13 cellular contexts compared by ENCODE assay signal in the genomic region with DNA sequence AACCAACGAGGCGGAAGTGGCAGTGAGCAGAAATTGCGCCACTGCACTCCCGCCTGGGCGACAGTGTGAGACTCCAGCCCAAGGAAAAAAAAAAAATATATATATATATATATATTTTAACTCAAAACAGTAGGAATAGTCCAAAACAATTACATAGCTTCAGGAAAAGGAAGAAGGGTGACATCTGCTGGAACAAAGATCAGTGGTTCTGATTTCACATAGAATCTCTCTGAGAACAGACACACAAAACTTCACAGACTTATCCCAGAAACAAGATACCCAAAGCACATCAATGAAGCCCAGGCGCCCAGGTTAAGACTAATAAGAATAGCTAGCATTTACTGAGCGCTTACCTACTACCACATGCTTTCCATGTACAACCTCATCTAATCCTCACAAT. TPM values are rescaled to one million over a fixed set of nuclear protein-coding genes. Genes with fewer than 3 reads are reported as not detected.
DNase-seq lines count a peak whose midpoint lies in the region; TF ChIP-seq lines count a peak whose summit lies in the region.
"Had no signal": no experiment of that assay in that cellular context is flagged by ENCODE, and none has a peak within 500 bp of the region (broad histone marks: within the 10 kb centered on the region; RNA-seq: fewer than 3 reads in every experiment).

No MANE protein-coding gene starts in this region.

- H2BK15ac ChIP-seq in mesendoderm (replicated peaks; ENCODE audit: low read depth), result no peak overlapping the region

- H3K4me2 ChIP-seq in mesendoderm (ENCODE audit: low read length), result no peak overlapping the region

- no peak overlapping the region for H2AK5ac ChIP-seq in mesendoderm (ENCODE audit: low read length)

- H2BK120ac ChIP-seq in mesendoderm (ENCODE audit: low read depth, low read length), result no peak overlapping the region

- no peak overlapping the region for H4K8ac ChIP-seq in mesendoderm (ENCODE audit: low read depth, low read length)

- no CpG with 5 or more reads among the region's 7 CpGs for WGBS in mesendoderm (ENCODE audit: extremely low coverage, insufficient coverage, low lambda C conversion rate)

- peak overlapping the region; percentile 60 for H3K18ac ChIP-seq in mesendoderm (ENCODE audit: low read length)

- no peak overlapping the region for H3K23ac ChIP-seq in mesendoderm (ENCODE audit: low read length)

- H3K4ac ChIP-seq in mesendoderm (ENCODE audit: low read depth, low read length), result peak overlapping the region; percentile 36

- no peaks in the 10 kb centered on the region for H3K79me1 ChIP-seq in mesendoderm (ENCODE audit: low read length)

- H3K56ac ChIP-seq in mesendoderm (ENCODE audit: low read length), result no peak overlapping the region

- DNase-seq in AG09319 (ENCODE audit: extremely low read depth, low read depth), result no peak
- peak; percentile 9 for DNase-seq in MV-4-11 (lab: John Stamatoyannopoulos, UW)
- DNase-seq in dermis blood vessel endothelial cell, result peak; percentile 67
- no peak for DNase-seq in mesendoderm
- DNase-seq in NCI-H128 (lab: John Stamatoyannopoulos, UW; ENCODE audit: unreplicated experiment), result no peak
- no peak for DNase-seq in SHP77 (lab: John Stamatoyannopoulos, UW)
- DNase-seq in AG08395 (ENCODE audit: low spot score), result no peak
- DNase-seq in NCI-H1436 treated with DMSO at 0.1 percent for 48 hours (lab: John Stamatoyannopoulos, UW), result no peak
- DNase-seq: activated CD8-positive, alpha-beta T cell treated with anti-CD3 and anti-CD28 coated beads for 36 hours; activated gamma-delta T cell treated with Interleukin-2 at 50 U/mL for 16 hours; CD4-positive, CD25-positive, alpha-beta regulatory T cell; psoas muscle had no signal

- H2BK5ac ChIP-seq in mesendoderm (ENCODE audit: low read length), result no peak overlapping the region

- no peaks in the 10 kb centered on the region for H3K36me3 ChIP-seq in mesendoderm (ENCODE audit: control insufficient read depth, insufficient read depth, low read length)

- no peaks in the 10 kb centered on the region for H3K79me2 ChIP-seq in mesendoderm (ENCODE audit: control insufficient read depth, insufficient read depth, low read length)

- TF ChIP-seq CTCF in AG09319 (IDR thresholded peaks at IDR 0.05; ENCODE audit: low read depth, low read length), result peak; percentile 20

- no peak overlapping the region for H3K4me3 ChIP-seq in mesendoderm (ENCODE audit: low read length)
- H3K4me3 ChIP-seq: mucosa of descending colon, psoas muscle had no signal

- H3K9ac ChIP-seq in mesendoderm (ENCODE audit: low read length), result no peak overlapping the region

- no peak overlapping the region for H3K27ac ChIP-seq in mesendoderm (ENCODE audit: low read depth, low read length)
- H3K27ac ChIP-seq: psoas muscle had no signal

- H3K27me3 ChIP-seq in mesendoderm (ENCODE audit: insufficient read depth, low read length, poor library complexity), result no peaks in the 10 kb centered on the region

- peaks cover 2% of the 10 kb centered on the region for H3K4me1 ChIP-seq in mesendoderm (ENCODE audit: control insufficient read depth, low read depth, low read length)
- H3K4me1 ChIP-seq: psoas muscle had no signal

- H4K5ac ChIP-seq in mesendoderm (ENCODE audit: low read length), result no peak overlapping the region

RNA-seq across cellular contexts. Expression of a gene that starts 45.0 kb away (rescaled TPM):
- 39.5 and 46.6 TPM in 2 replicates for total RNA-seq in dermis blood vessel endothelial cell
- polyA plus RNA-seq in mesendoderm (2013, experiment 1 of 2), result 9.3 TPM
- 9.5 TPM for polyA plus RNA-seq in mesendoderm (2013, experiment 2 of 2)

Comparison
In these comparisons a context has a peak if more than half of its experiments do, and no peak if none do; other contexts are left out.
1. DNase-seq: peak in MV-4-11 (single experiment) and dermis blood vessel endothelial cell (single experiment); none in AG09319 (single experiment), mesendoderm (single experiment), NCI-H128 (single experiment), SHP77 (0 of 2), AG08395 (single experiment) and NCI-H1436 treated with DMSO at 0.1 percent for 48 hours (single experiment).